ENCODE assay signal across 9 cellular contexts in genomic region chr10:113961261-113961938, GRCh38.
DNase-seq lines count a peak whose midpoint lies in the region; ATAC-seq and TF ChIP-seq lines count a peak whose summit lies in the region.
"Had no signal": no experiment of that assay in that cellular context is flagged by ENCODE, and none has a peak within 500 bp of the region (broad histone marks: within the 10 kb centered on the region; RNA-seq: fewer than 3 reads in every experiment).

No MANE protein-coding gene starts in this region.

- H3K9me3 Mint-ChIP-seq in activated naive CD8-positive, alpha-beta T cell treated with anti-CD3 and anti-CD28 coated beads for 36 hours = peaks cover 24% of the 10 kb centered on the region

- TF ChIP-seq CTCF in OCI-LY7 (conservative IDR thresholded peaks at IDR 0.05; ENCODE audit: low read length) = no peak
- no peak for TF ChIP-seq CTCF in sigmoid colon (IDR thresholded peaks at IDR 0.05)

- CTCF ChIA-PET in OCI-LY7 (lab: Charles Lee; ENCODE audit: unreplicated experiment) = interaction anchor here (0.6 to 0.8 kb wide), 4 partner anchors 27 to 578 kb away, joined by 3 to 7 read pairs (median 3); no protein-coding TSS in a partner anchor

- no peaks in the 10 kb centered on the region for H4K20me1 ChIP-seq in OCI-LY7 (ENCODE audit: insufficient read depth, low read length)

- H2AFZ ChIP-seq in OCI-LY7 (ENCODE audit: low read length) = peak overlapping the region; percentile 64

- H3K27ac Mint-ChIP-seq in activated naive CD8-positive, alpha-beta T cell treated with anti-CD3 and anti-CD28 coated beads for 36 hours = no peak overlapping the region

- WGBS in sigmoid colon, 2 donors = 43 to 47% methylated on average over 11 of the region's 11 CpGs

- no TSS peak for BruUV-seq in OCI-LY7 (replicated peaks; lab: Mats Ljungman, UMichigan)

- TF ChIP-seq EP300 in sigmoid colon (IDR thresholded peaks at IDR 0.05) = no peak

- no peaks in the 10 kb centered on the region for H3K79me2 ChIP-seq in OCI-LY7 (ENCODE audit: insufficient read depth, low read depth, low read length)

- H3K9me3 ChIP-seq in OCI-LY7 (ENCODE audit: low read length) (no peaks in the 10 kb centered on the region), sigmoid colon (no peaks in the 10 kb centered on the region)
- H3K9me3 ChIP-seq: SJSA1 had no signal

- in situ Hi-C loops in G401 (cut with HindIII; ENCODE audit: low sequenced_read_pairs) = no loop called here

- H3K27me3 Mint-ChIP-seq in activated naive CD8-positive, alpha-beta T cell treated with anti-CD3 and anti-CD28 coated beads for 36 hours = peaks cover 16% of the 10 kb centered on the region

- H3K27ac ChIP-seq in OCI-LY7 (ENCODE audit: low read depth, low read length, poor library complexity, severe bottlenecking) = peak overlapping the region; percentile 88
- no peak overlapping the region for H3K27ac ChIP-seq in sigmoid colon

- POLR2A ChIA-PET in OCI-LY7 (lab: Charles Lee) = interaction anchor here (0.5 to 3.7 kb wide), 13 partner anchors 7 to 231 kb away, joined by 3 to 25 read pairs (median 3); partner anchors contain the start of gene ADRB1

- TF ChIP-seq POLR2A in sigmoid colon (IDR thresholded peaks at IDR 0.05) = no peak

- intact Hi-C loops in OCI-LY7 (cut with micrococcal nuclease; ENCODE audit: unreplicated experiment) (loop anchor here (1.0 to 2.0 kb wide), 4 partner anchors 64 to 135 kb away; partner anchors contain the start of genes ADRB1, DCLRE1A and NHLRC2), sigmoid colon (cut with DNase I) (no loop called here)

- ATAC-seq in GM18873 (IDR thresholded peaks at IDR 0.05; ENCODE audit: low FRiP score, unreplicated experiment) (peak; percentile 70), HG02885 (IDR thresholded peaks at IDR 0.05; ENCODE audit: poor library complexity, unreplicated experiment) (peak; percentile 81)

- no peaks in the 10 kb centered on the region for H3K27me3 ChIP-seq in sigmoid colon
- H3K27me3 ChIP-seq: SJSA1 had no signal

- H3K36me3 Mint-ChIP-seq in activated naive CD8-positive, alpha-beta T cell treated with anti-CD3 and anti-CD28 coated beads for 36 hours = peaks cover 5% of the 10 kb centered on the region

- no peaks in the 10 kb centered on the region for H3K9me2 ChIP-seq in OCI-LY7 (ENCODE audit: insufficient read depth, low read length)

- H3K4me2 ChIP-seq in OCI-LY7 (ENCODE audit: low read length) = peak overlapping the region; percentile 79

- H3K36me3 ChIP-seq in OCI-LY7 (ENCODE audit: insufficient read depth, low read length) (no peaks in the 10 kb centered on the region), sigmoid colon (no peaks in the 10 kb centered on the region)
- H3K36me3 ChIP-seq: SJSA1 had no signal

- H3K4me1 ChIP-seq in OCI-LY7 (ENCODE audit: insufficient read depth, low read length, poor library complexity, severe bottlenecking) (peaks cover 74% of the 10 kb centered on the region), sigmoid colon (peaks cover 0 to 37% (median 27%) of the 10 kb centered on the region in 4 donors)

- H3K4me3 ChIP-seq in OCI-LY7 (ENCODE audit: low read depth, low read length, poor library complexity, severe bottlenecking) (peak overlapping the region; percentile 62), sigmoid colon (no peak overlapping the region)
- H3K4me3 ChIP-seq: SJSA1 had no signal

- DNase-seq in OCI-LY7 (ENCODE audit: low spot score) = peak; percentile 90
- peak; percentile 57 for DNase-seq in activated naive CD8-positive, alpha-beta T cell treated with anti-CD3 and anti-CD28 coated beads for 36 hours
- peak; percentile 28 for DNase-seq in stimulated activated CD8-positive, alpha-beta memory T cell treated with anti-CD3 and anti-CD28 coated beads, Interleukin-15, amount 100 ng/mL, for 1 hour (ENCODE audit: low read depth)
- no peak for DNase-seq in G401 (ENCODE audit: low spot score)
- DNase-seq in NCI-H1436 (lab: John Stamatoyannopoulos, UW) = no peak
- no peak for DNase-seq in sigmoid colon

- H3K4me1 Mint-ChIP-seq in activated naive CD8-positive, alpha-beta T cell treated with anti-CD3 and anti-CD28 coated beads for 36 hours = peaks cover 31% of the 10 kb centered on the region

- H3K4me3 Mint-ChIP-seq in activated naive CD8-positive, alpha-beta T cell treated with anti-CD3 and anti-CD28 coated beads for 36 hours = no peak overlapping the region

Comparison
In these comparisons a context has a peak if more than half of its experiments do, and no peak if none do; other contexts are left out.
1. DNase-seq: peak in OCI-LY7 (single experiment), activated naive CD8-positive, alpha-beta T cell treated with anti-CD3 and anti-CD28 coated beads for 36 hours (single experiment) and stimulated activated CD8-positive, alpha-beta memory T cell treated with anti-CD3 and anti-CD28 coated beads, Interleukin-15, amount 100 ng/mL, for 1 hour (single experiment); none in G401 (single experiment), NCI-H1436 (single experiment) and sigmoid colon (single experiment).